In genomic region chr1:38917337-38917736, GRCh38 we compare ENCODE assay signal across 12 cellular contexts. TPM values are rescaled to one million over a fixed set of nuclear protein-coding genes. Genes with fewer than 3 reads are reported as not detected.
"Had no signal": no experiment of that assay in that cellular context is flagged by ENCODE, and none has a peak within 500 bp of the region (broad histone marks: within the 10 kb centered on the region; RNA-seq: fewer than 3 reads in every experiment).

No MANE protein-coding gene starts in this region.

- H3K27ac ChIP-seq: GM23248, KMS-11 had no signal

- H3K4me1 ChIP-seq: HAP-1 had no signal

- H3K4me2 ChIP-seq: KMS-11 had no signal

- ATAC-seq: HCT116 had no signal

- H3K9me3 Mint-ChIP-seq: HFFc6 had no signal

- H3K9me3 ChIP-seq: HAP-1 had no signal

- H2AFZ ChIP-seq: GM23248 had no signal

- FAIRE-seq: HTR-8/SVneo had no signal

- H3K36me3 ChIP-seq: HAP-1 had no signal

- H3K4me3 Mint-ChIP-seq: HFFc6 had no signal

- DNase-seq: GM23248, GOT3, H7, HFFc6, IMR-90, KBM-7 had no signal

- H3K27ac Mint-ChIP-seq: HFFc6 had no signal

- H3K4me3 ChIP-seq: GM23248, HAP-1 had no signal

- H3K9ac ChIP-seq: GM23248, KMS-11 had no signal

RNA-seq across cellular contexts. Expression of gene RHBDL2, which starts 24.3 kb away (rescaled TPM):
- total RNA-seq: H4 had no signal

RNA-seq across cellular contexts. Expression of gene GJA9, which starts 36.0 kb away (rescaled TPM):
- total RNA-seq: H4, H7, HFFc6, HT-29, IMR-90 had no signal
- polyA plus RNA-seq: GM23248, IMR-90 had no signal
